ENCODE assay signal across 8 cellular contexts in the genomic region with DNA sequence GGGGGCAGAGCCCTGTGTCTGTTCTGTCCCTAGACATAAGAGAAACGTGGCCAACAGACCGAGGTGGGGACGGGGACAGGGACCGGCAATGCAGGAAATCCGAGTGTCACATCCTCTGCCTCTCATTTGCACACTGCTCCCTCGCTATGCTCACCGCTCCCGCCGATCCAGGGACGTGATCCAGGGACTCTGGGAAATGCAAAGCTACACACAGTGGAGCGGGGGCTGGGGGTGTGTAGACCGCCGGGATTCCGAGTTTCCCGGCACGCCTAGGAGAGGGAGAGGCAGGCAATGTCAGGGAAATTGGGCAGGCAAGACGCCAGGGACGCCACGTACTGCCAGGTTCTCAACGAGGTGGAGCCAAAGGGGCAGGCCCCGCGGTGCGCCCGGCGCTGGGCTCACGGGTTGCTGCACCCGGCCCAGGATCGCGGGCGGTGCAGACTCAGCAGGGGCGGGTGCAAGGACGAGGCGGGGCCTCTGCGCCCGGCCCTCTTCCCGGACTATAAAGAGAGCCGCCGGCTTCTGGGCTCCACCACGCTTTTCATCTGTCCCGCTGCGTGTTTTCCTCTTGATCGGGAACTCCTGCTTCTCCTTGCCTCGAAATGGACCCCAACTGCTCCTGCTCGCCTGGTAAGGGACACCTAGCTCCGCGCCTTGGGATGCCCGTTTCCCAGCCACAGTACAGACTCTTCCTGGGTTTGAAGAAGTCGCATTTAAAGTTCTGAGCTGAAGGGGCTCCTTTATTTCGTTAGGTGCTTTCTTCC. TPM values are rescaled to one million over a fixed set of nuclear protein-coding genes. Genes with fewer than 3 reads are reported as not detected.
DNase-seq lines count a peak whose midpoint lies in the region; ATAC-seq and TF ChIP-seq lines count a peak whose summit lies in the region.

A gene (plus strand): TSS at position 532 of the 764 bp plus-strand sequence. CDS start 71 bp downstream, at position 603.

- peaks cover 27% of the 10 kb centered on the region for H3K4me1 Mint-ChIP-seq in activated naive CD8-positive, alpha-beta T cell treated with anti-CD3 and anti-CD28 coated beads, Interleukin-2, amount 50 U/mL, for 24 hours

- peak; percentile 42 to 99 (median 97) for TF ChIP-seq EP300 in upper lobe of left lung (IDR thresholded peaks at IDR 0.05)

- 0 to 1% methylated on average over 25 to 46 of the region's 49 CpGs for WGBS in upper lobe of left lung, 2 donors

- no peaks in the 10 kb centered on the region for H3K9me3 ChIP-seq in upper lobe of left lung

- no peaks in the 10 kb centered on the region for H3K9me3 Mint-ChIP-seq in activated naive CD8-positive, alpha-beta T cell treated with anti-CD3 and anti-CD28 coated beads, Interleukin-2, amount 50 U/mL, for 24 hours

- intact Hi-C loops in cardiac septum (cut with DNase I) (loop anchor here (2.0 kb wide), 1 partner anchor 73 kb away; a partner anchor contains a TSS), posterior cingulate gyrus (cut with DNase I) (loop anchor here (2.0 kb wide), 1 partner anchor 73 kb away; a partner anchor contains a TSS)

- H3K4me3 ChIP-seq in GM12865 (ENCODE audit: low read depth, low read length): peak within 1 kb of the TSS; percentile 63
- H3K4me3 ChIP-seq in upper lobe of left lung: peak within 1 kb of the TSS; percentile 40 to 66 (median 52)

- peaks cover 13 to 25% (median 21%) of the 10 kb centered on the region in 4 donors for H3K4me1 ChIP-seq in upper lobe of left lung

- peak; percentile 99 for ATAC-seq in HG02642 (IDR thresholded peaks at IDR 0.05; ENCODE audit: poor library complexity, unreplicated experiment)
- peak; percentile 96 for ATAC-seq in activated naive CD8-positive, alpha-beta T cell treated with anti-CD3 and anti-CD28 coated beads, Interleukin-2, amount 50 U/mL, for 24 hours
- peak; percentile 98 to 99 for ATAC-seq in upper lobe of left lung (ENCODE audit: low FRiP score in 2 of 2)

- TF ChIP-seq CTCF in GM12865 (IDR thresholded peaks at IDR 0.05; ENCODE audit: insufficient read depth, low read depth, low read length, missing control alignments): no peak
- peak in 1 of 6 experiments; percentile 21 for TF ChIP-seq CTCF in upper lobe of left lung (IDR thresholded peaks at IDR 0.05)

- no peaks in the 10 kb centered on the region for H3K27me3 ChIP-seq in upper lobe of left lung

- DNase-seq in GM12865 (ENCODE audit: low read depth) (peak; percentile 94), NCI-H1105 (lab: John Stamatoyannopoulos, UW) (peak; percentile 73), SW480 (ENCODE audit: low spot score) (peak; percentile 89), cardiac septum (ENCODE audit: low spot score) (peak; percentile 95), posterior cingulate gyrus (peak; percentile 68 to 98 (median 86)), upper lobe of left lung (peak; percentile 95 to 98)
- DNase-seq in activated naive CD8-positive, alpha-beta T cell treated with anti-CD3 and anti-CD28 coated beads, Interleukin-2, amount 50 U/mL, for 24 hours: peak; percentile 88

- peaks cover 5% of the 10 kb centered on the region for H3K36me3 Mint-ChIP-seq in activated naive CD8-positive, alpha-beta T cell treated with anti-CD3 and anti-CD28 coated beads, Interleukin-2, amount 50 U/mL, for 24 hours (ENCODE audit: low read depth)

- TF ChIP-seq POLR2A in upper lobe of left lung (IDR thresholded peaks at IDR 0.05): peak; percentile 92 to 95 (median 93)

- peak within 1 kb of the TSS; percentile 85 for H3K27ac Mint-ChIP-seq in activated naive CD8-positive, alpha-beta T cell treated with anti-CD3 and anti-CD28 coated beads, Interleukin-2, amount 50 U/mL, for 24 hours

- no peaks in the 10 kb centered on the region for H3K27me3 Mint-ChIP-seq in activated naive CD8-positive, alpha-beta T cell treated with anti-CD3 and anti-CD28 coated beads, Interleukin-2, amount 50 U/mL, for 24 hours

- peak within 1 kb of the TSS; percentile 72 to 89 (median 84) for H3K27ac ChIP-seq in upper lobe of left lung

- no peaks in the 10 kb centered on the region for H3K36me3 ChIP-seq in upper lobe of left lung

- peak within 1 kb of the TSS; percentile 90 for H3K4me3 Mint-ChIP-seq in activated naive CD8-positive, alpha-beta T cell treated with anti-CD3 and anti-CD28 coated beads, Interleukin-2, amount 50 U/mL, for 24 hours

RNA-seq across cellular contexts. Expression of the gene that starts here (rescaled TPM):
- total RNA-seq in cardiac septum (24.6 TPM), upper lobe of left lung (100 to 1,000 TPM in 4 of 6 donors, 10 to 100 TPM in 2; 77.5 to 552 (median 151) TPM)

Comparison
In these comparisons a context has a peak if more than half of its experiments do, and no peak if none do; other contexts are left out.
1. Peak in every context shown above with its lines: DNase-seq, ATAC-seq, H3K4me3 ChIP-seq and H3K27ac ChIP-seq.